In genomic region chr3:170357920-170358854, GRCh38 we compare ENCODE assay signal across 8 cellular contexts. TPM values are rescaled to one million over a fixed set of nuclear protein-coding genes. Genes with fewer than 3 reads are reported as not detected.
DNase-seq lines count a peak whose midpoint lies in the region; ATAC-seq and TF ChIP-seq lines count a peak whose summit lies in the region.

No MANE protein-coding gene starts in this region.

- no peaks in the 10 kb centered on the region for H3K36me3 ChIP-seq in thoracic aorta

- peaks cover 48 to 51% of the 10 kb centered on the region in 2 donors for H3K4me1 ChIP-seq in thoracic aorta (ENCODE audit: control insufficient read depth in 1 of 2, low read depth in 2 of 2)

- DNase-seq in AG20443 (ENCODE audit: low spot score) (peak; percentile 80), HL-60 (ENCODE audit: low read depth in 1 of 2, low spot score in 1 of 2) (peak; percentile 38 to 68), RWPE1 (ENCODE audit: low spot score) (peak; percentile 64), glutamatergic neuron (peak; percentile 78), osteocyte (ENCODE audit: extremely low spot score, unreplicated experiment) (peak; percentile 90), thoracic aorta (ENCODE audit: low spot score) (peak; percentile 32)
- peak; percentile 78 for DNase-seq in activated naive CD4-positive, alpha-beta T cell treated with anti-CD3 and anti-CD28 coated beads for 36 hours

- intact Hi-C loops in activated naive CD4-positive, alpha-beta T cell treated with anti-CD3 and anti-CD28 coated beads for 36 hours (cut with micrococcal nuclease) = loop anchor here (1.0 to 10.0 kb wide), 15 partner anchors 79 to 1097 kb away; partner anchors contain the start of genes GPR160, LRRC34, LRRIQ4 and MYNN

- H3K27ac ChIP-seq in HL-60 (replicated peaks) = peak overlapping the region; percentile 76
- H3K27ac ChIP-seq in RWPE1 = peak overlapping the region; percentile 99
- peak overlapping the region; percentile 98 to 100 for H3K27ac ChIP-seq in thoracic aorta

- peak; percentile 31 for TF ChIP-seq CTCF in HL-60 (IDR thresholded peaks at IDR 0.05; ENCODE audit: insufficient read depth, low read length)
- peak; percentile 62 for TF ChIP-seq CTCF in RWPE1 (conservative IDR thresholded peaks at IDR 0.05; ENCODE audit: low read depth)
- peak; percentile 49 for TF ChIP-seq CTCF in glutamatergic neuron (IDR thresholded peaks at IDR 0.05; ENCODE audit: partially characterized antibody, unreplicated experiment)
- peak; percentile 53 for TF ChIP-seq CTCF in osteocyte (IDR thresholded peaks at IDR 0.05)
- TF ChIP-seq CTCF in thoracic aorta (IDR thresholded peaks at IDR 0.05) = peak; percentile 46

- peak overlapping the region; percentile 95 for H3K27ac Mint-ChIP-seq in activated naive CD4-positive, alpha-beta T cell treated with anti-CD3 and anti-CD28 coated beads for 36 hours
- H3K27ac Mint-ChIP-seq in glutamatergic neuron (ENCODE audit: unreplicated experiment) (peak overlapping the region; percentile 75), osteocyte (ENCODE audit: unreplicated experiment) (peak overlapping the region; percentile 88)

- peaks cover 33% of the 10 kb centered on the region for H3K4me1 Mint-ChIP-seq in activated naive CD4-positive, alpha-beta T cell treated with anti-CD3 and anti-CD28 coated beads for 36 hours (ENCODE audit: low read depth)
- peaks cover 32% of the 10 kb centered on the region for H3K4me1 Mint-ChIP-seq in glutamatergic neuron (ENCODE audit: low read depth, unreplicated experiment)
- peaks cover 70% of the 10 kb centered on the region for H3K4me1 Mint-ChIP-seq in osteocyte (ENCODE audit: unreplicated experiment)

- peak overlapping the region; percentile 96 for H3K4me3 Mint-ChIP-seq in activated naive CD4-positive, alpha-beta T cell treated with anti-CD3 and anti-CD28 coated beads for 36 hours
- H3K4me3 Mint-ChIP-seq in glutamatergic neuron (ENCODE audit: unreplicated experiment) (peak overlapping the region; percentile 92), osteocyte (ENCODE audit: unreplicated experiment) (peak overlapping the region; percentile 94)

- no peaks in the 10 kb centered on the region for H3K9me3 ChIP-seq in thoracic aorta

- ATAC-seq in GM19023 (IDR thresholded peaks at IDR 0.05; ENCODE audit: unreplicated experiment) (peak; percentile 11), thoracic aorta (ENCODE audit: insufficient number of reproducible peaks, low FRiP score, low read depth) (peak; percentile 64)

- H3K27me3 Mint-ChIP-seq in activated naive CD4-positive, alpha-beta T cell treated with anti-CD3 and anti-CD28 coated beads for 36 hours (ENCODE audit: low read depth) = no peaks in the 10 kb centered on the region
- H3K27me3 Mint-ChIP-seq in glutamatergic neuron (ENCODE audit: unreplicated experiment) (peaks cover 5% of the 10 kb centered on the region), osteocyte (ENCODE audit: unreplicated experiment) (no peaks in the 10 kb centered on the region)

- POLR2A ChIA-PET in RWPE1 (lab: Yijun Ruan, JAX; ENCODE audit: low non-redundant PET) = interaction anchor here (0.6 kb wide), 1 partner anchor 35 kb away, joined by 5 read pairs; no protein-coding TSS in a partner anchor

- H3K4me3 ChIP-seq in HL-60 (replicated peaks; ENCODE audit: insufficient read depth, low read length) (peak overlapping the region; percentile 62), thoracic aorta (peak overlapping the region; percentile 98)

- H3K36me3 Mint-ChIP-seq in activated naive CD4-positive, alpha-beta T cell treated with anti-CD3 and anti-CD28 coated beads for 36 hours (ENCODE audit: low read depth) = peaks cover 25% of the 10 kb centered on the region
- H3K36me3 Mint-ChIP-seq in glutamatergic neuron (ENCODE audit: unreplicated experiment) = peaks cover 3% of the 10 kb centered on the region
- H3K36me3 Mint-ChIP-seq in osteocyte (ENCODE audit: unreplicated experiment) = peaks cover 24% of the 10 kb centered on the region

- CTCF ChIA-PET in RWPE1 (lab: Yijun Ruan, JAX) = interaction anchor here (0.5 to 0.8 kb wide), 4 partner anchors 9 to 186 kb away, joined by 3 to 5 read pairs (median 3); no protein-coding TSS in a partner anchor
- CTCF ChIA-PET in activated naive CD4-positive, alpha-beta T cell treated with anti-CD3 and anti-CD28 coated beads for 36 hours (lab: Charles Lee) = interaction anchor here (0.7 to 1.2 kb wide), 3 partner anchors 10 to 134 kb away, joined by 3 read pairs; no protein-coding TSS in a partner anchor

- H3K9me3 Mint-ChIP-seq in activated naive CD4-positive, alpha-beta T cell treated with anti-CD3 and anti-CD28 coated beads for 36 hours = peaks cover 9% of the 10 kb centered on the region
- H3K9me3 Mint-ChIP-seq in glutamatergic neuron (ENCODE audit: unreplicated experiment) (peaks cover 9% of the 10 kb centered on the region), osteocyte (ENCODE audit: unreplicated experiment) (no peaks in the 10 kb centered on the region)

- H3K27me3 ChIP-seq in HL-60 (ENCODE audit: insufficient read depth, poor library complexity, severe bottlenecking) (no peaks in the 10 kb centered on the region), thoracic aorta (replicated peaks; ENCODE audit: insufficient read depth) (no peaks in the 10 kb centered on the region)

RNA-seq across cellular contexts. Expression of gene SKIL, which starts 0.7 kb away (rescaled TPM):
- 10 to 100 TPM; 16.3 to 17.5 TPM for total RNA-seq in activated naive CD4-positive, alpha-beta T cell treated with anti-CD3 and anti-CD28 coated beads for 36 hours
- total RNA-seq in glutamatergic neuron (ENCODE audit: unreplicated experiment) = 52.3 TPM
- 74.4 and 83.0 TPM in 2 replicates for total RNA-seq in osteocyte
- total RNA-seq in thoracic aorta = 100 to 1,000 TPM in 1 of 2 donors, 10 to 100 TPM in 1; 60.1 to 104 TPM

Comparison
In these comparisons a context has a peak if more than half of its experiments do, and no peak if none do; other contexts are left out.
1. Peak in every context shown above with its lines: DNase-seq, ATAC-seq, H3K4me3 ChIP-seq and H3K27ac ChIP-seq.
2. DNase-seq: peak in every context shown above with its lines; median percentile 90 in osteocyte; 80 in AG20443; 78 in activated naive CD4-positive, alpha-beta T cell treated with anti-CD3 and anti-CD28 coated beads for 36 hours; 78 in glutamatergic neuron; 64 in RWPE1; 53 in HL-60; 32 in thoracic aorta.